17 cellular contexts compared by ENCODE assay signal in the genomic region with DNA sequence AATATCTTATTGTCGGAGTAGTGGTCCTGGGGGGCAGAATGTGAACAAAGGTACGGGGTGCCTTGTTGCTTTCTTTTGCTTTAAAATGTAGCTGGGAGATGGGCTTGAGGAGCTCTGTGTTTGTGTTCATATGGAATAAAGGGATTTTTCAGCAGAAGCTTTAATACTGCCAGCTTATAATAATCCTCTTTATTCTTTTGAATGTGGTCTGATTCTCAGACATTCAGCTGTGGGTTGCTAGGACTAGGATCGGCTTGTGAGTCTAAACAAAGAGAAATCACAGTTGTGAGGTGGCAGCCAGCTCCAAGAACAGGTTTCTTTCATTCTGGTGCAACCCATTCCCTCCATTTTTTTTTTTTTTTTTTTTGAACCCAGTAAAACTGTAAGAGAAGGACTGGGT. TPM values are rescaled to one million over a fixed set of nuclear protein-coding genes. Genes with fewer than 3 reads are reported as not detected.
DNase-seq lines count a peak whose midpoint lies in the region; ATAC-seq and TF ChIP-seq lines count a peak whose summit lies in the region.
"Had no signal": no experiment of that assay in that cellular context is flagged by ENCODE, and none has a peak within 500 bp of the region (broad histone marks: within the 10 kb centered on the region; RNA-seq: fewer than 3 reads in every experiment).

No MANE protein-coding gene starts in this region.

- H2AFZ ChIP-seq in trophoblast cell (ENCODE audit: insufficient read depth, low read length, poor library complexity) = no peak overlapping the region

- no peak overlapping the region for H2BK120ac ChIP-seq in trophoblast cell (ENCODE audit: insufficient read depth, low read length, poor library complexity)

- H2BK12ac ChIP-seq in trophoblast cell (ENCODE audit: low read length) = no peak overlapping the region

- no peaks in the 10 kb centered on the region for H3K79me2 ChIP-seq in trophoblast cell (ENCODE audit: control insufficient read depth, insufficient read depth, low read length, poor library complexity)

- peaks cover 13 to 18% of the 10 kb centered on the region in 2 experiments for H3K4me1 ChIP-seq in trophoblast cell (ENCODE audit: control insufficient read depth in 1 of 2, insufficient read depth in 2 of 2, low read length in 2 of 2)
- peaks cover 0 to 15% (median 0%) of the 10 kb centered on the region in 4 donors for H3K4me1 ChIP-seq in tibial nerve
- no peaks in the 10 kb centered on the region for H3K4me1 ChIP-seq in effector memory CD4-positive, alpha-beta T cell (ENCODE audit: control insufficient read depth, insufficient read depth, low read length, poor library complexity, severe bottlenecking)

- intact Hi-C loops in dorsolateral prefrontal cortex (cut with DNase I) = no loop called here

- no peak overlapping the region for H2BK5ac ChIP-seq in trophoblast cell (ENCODE audit: low read depth, low read length, poor library complexity)

- H3K4me2 ChIP-seq in trophoblast cell (ENCODE audit: low read length) = no peak overlapping the region
- H3K4me2 ChIP-seq: BLaER1 had no signal

- H3K27ac ChIP-seq in dorsolateral prefrontal cortex = peak overlapping the region; percentile 70 to 98 (median 91)
- H3K27ac ChIP-seq in trophoblast cell (ENCODE audit: low read depth, low read length) = peak overlapping the region; percentile 83
- H3K27ac ChIP-seq in tibial nerve = peak overlapping the region in 3 of 4 donors; percentile 32 to 70 (median 57)
- H3K27ac ChIP-seq in effector memory CD4-positive, alpha-beta T cell (ENCODE audit: insufficient read depth, low read length, poor library complexity, severe bottlenecking) = no peak overlapping the region
- H3K27ac ChIP-seq: BLaER1, SK-N-MC had no signal

- no peaks in the 10 kb centered on the region for H3K9me3 ChIP-seq in trophoblast cell (ENCODE audit: insufficient read depth, low read depth, low read length)
- no peaks in the 10 kb centered on the region for H3K9me3 ChIP-seq in tibial nerve
- H3K9me3 ChIP-seq in effector memory CD4-positive, alpha-beta T cell (ENCODE audit: control insufficient read depth, low read length) = no peaks in the 10 kb centered on the region

- H3K9ac ChIP-seq in trophoblast cell (ENCODE audit: low read length) = no peak overlapping the region
- H3K9ac ChIP-seq: BLaER1 had no signal

- no peak overlapping the region for H3K18ac ChIP-seq in trophoblast cell (ENCODE audit: low read length)

- peak overlapping the region in 31 of 59 donors; percentile 0 to 68 (median 25) for H3K4me3 ChIP-seq in dorsolateral prefrontal cortex
- no peak overlapping the region for H3K4me3 ChIP-seq in trophoblast cell (ENCODE audit: low read depth, low read length)
- no peak overlapping the region for H3K4me3 ChIP-seq in tibial nerve
- no peak overlapping the region for H3K4me3 ChIP-seq in effector memory CD4-positive, alpha-beta T cell (ENCODE audit: insufficient read depth, low read depth, low read length, poor library complexity, severe bottlenecking)
- H3K4me3 ChIP-seq: BLaER1, SK-N-MC had no signal

- H3K79me1 ChIP-seq in trophoblast cell (ENCODE audit: low read length) = no peaks in the 10 kb centered on the region

- no peak overlapping the region for H3K23ac ChIP-seq in trophoblast cell (ENCODE audit: low read length)

- no peak for TF ChIP-seq EP300 in tibial nerve (IDR thresholded peaks at IDR 0.05)

- no peak for TF ChIP-seq CTCF in dorsolateral prefrontal cortex (IDR thresholded peaks at IDR 0.05 in 54 of 56, conservative IDR thresholded peaks at IDR 0.05 in 2 of 56; ENCODE audit: low read depth in 1 of 56, partially characterized antibody in 56 of 56)
- TF ChIP-seq CTCF in tibial nerve (IDR thresholded peaks at IDR 0.05) = no peak

- H4K12ac ChIP-seq in trophoblast cell (ENCODE audit: low read depth, low read length) = no peak overlapping the region

- no peak overlapping the region for H3K14ac ChIP-seq in trophoblast cell (ENCODE audit: low read length)

- no peaks in the 10 kb centered on the region for H3K27me3 ChIP-seq in dorsolateral prefrontal cortex
- no peaks in the 10 kb centered on the region for H3K27me3 ChIP-seq in trophoblast cell (ENCODE audit: insufficient read depth, low read length)
- H3K27me3 ChIP-seq in tibial nerve = no peaks in the 10 kb centered on the region
- no peaks in the 10 kb centered on the region for H3K27me3 ChIP-seq in effector memory CD4-positive, alpha-beta T cell (replicated peaks; ENCODE audit: control insufficient read depth, insufficient read depth, low read length, poor library complexity, severe bottlenecking)
- H3K27me3 ChIP-seq: BLaER1 had no signal

- peak; percentile 81 for DNase-seq in NCI-H82 (lab: John Stamatoyannopoulos, UW)
- no peak for DNase-seq in dorsolateral prefrontal cortex
- no peak for DNase-seq in trophoblast cell
- DNase-seq in tibial nerve (ENCODE audit: low spot score in 2 of 2) = no peak
- DNase-seq in effector memory CD4-positive, alpha-beta T cell = no peak
- DNase-seq in GM19240 (ENCODE audit: insufficient read length, low spot score) = no peak
- DNase-seq: Calu3; CD8-positive, alpha-beta T cell; KBM-7; NCI-H1436 treated with DMSO at 0.1 percent for 48 hours; NCI-H2029 treated with DMSO at 0.1 percent for 48 hours; Right ventricle myocardium superior had no signal

- TF ChIP-seq POLR2A in tibial nerve (IDR thresholded peaks at IDR 0.05) = no peak

- H3K36me3 ChIP-seq in trophoblast cell (ENCODE audit: control insufficient read depth in 1 of 2, insufficient read depth in 2 of 2, low read length in 2 of 2) (peaks cover 14 to 22% of the 10 kb centered on the region in 2 experiments), tibial nerve (peaks cover 4 to 72% (median 23%) of the 10 kb centered on the region in 3 donors)
- peaks cover 52% of the 10 kb centered on the region for H3K36me3 ChIP-seq in effector memory CD4-positive, alpha-beta T cell (ENCODE audit: control insufficient read depth, insufficient read depth, low read length)

- no peak overlapping the region for H2AK5ac ChIP-seq in trophoblast cell (ENCODE audit: low read length)

- no CpG with 5 or more reads among the region's 3 CpGs for WGBS in trophoblast cell (ENCODE audit: extremely low coverage, insufficient coverage, insufficient read length)
- WGBS in tibial nerve, 2 donors = 39 to 58% methylated on average over 3 of the region's 3 CpGs

- H4K91ac ChIP-seq in trophoblast cell (ENCODE audit: low read depth, low read length) = no peak overlapping the region

- H4K8ac ChIP-seq in trophoblast cell (ENCODE audit: low read depth, low read length) = no peak overlapping the region

- H3K4ac ChIP-seq in trophoblast cell (ENCODE audit: low read depth, low read length) = no peak overlapping the region

- no peak for ATAC-seq in GM18517 (IDR thresholded peaks at IDR 0.05; ENCODE audit: unreplicated experiment)
- ATAC-seq in HG03520 (IDR thresholded peaks at IDR 0.05; ENCODE audit: unreplicated experiment) = no peak
- ATAC-seq: CD8-positive, alpha-beta T cell; HepG2 had no signal

RNA-seq across cellular contexts. Expression of a gene that starts 7.2 kb away (rescaled TPM):
- total RNA-seq in dorsolateral prefrontal cortex (10 to 100 TPM; 11.3 to 30.9 (median 21.5) TPM), tibial nerve (10 to 100 TPM; 32.1 to 51.9 (median 46.0) TPM)
- 24.9 and 25.0 TPM in 2 replicates for polyA plus RNA-seq in trophoblast cell (2013)

RNA-seq across cellular contexts. Expression of a gene that starts 27.1 kb away (rescaled TPM):
- total RNA-seq in dorsolateral prefrontal cortex (100 to 1,000 TPM; 142 to 353 (median 254) TPM), tibial nerve (100 to 1,000 TPM; 171 to 241 (median 220) TPM)
- 250 and 260 TPM in 2 replicates for polyA plus RNA-seq in trophoblast cell (2013)

RNA-seq across cellular contexts. Expression of a gene that starts 27.3 kb away (rescaled TPM):
- total RNA-seq in dorsolateral prefrontal cortex (100 to 1,000 TPM in 7 of 120 experiments, 10 to 100 TPM in 113; 52.5 to 122 (median 79.8) TPM), tibial nerve (10 to 100 TPM; 24.9 to 33.5 (median 32.6) TPM)
- polyA plus RNA-seq in trophoblast cell (2013) = 17.4 and 18.4 TPM in 2 replicates

RNA-seq across cellular contexts. Expression of a gene that starts 32.3 kb away (rescaled TPM):
- total RNA-seq in dorsolateral prefrontal cortex = 10 to 100 TPM; 11.9 to 63.9 (median 22.6) TPM
- 12.8 and 13.2 TPM in 2 replicates for polyA plus RNA-seq in trophoblast cell (2013)
- 10 to 100 TPM; 10.7 to 19.2 (median 13.9) TPM for total RNA-seq in tibial nerve

RNA-seq across cellular contexts. Expression of a gene that starts 47.2 kb away (rescaled TPM):
- 100 to 1,000 TPM in 81 of 120 experiments, 10 to 100 TPM in 39; 70.3 to 228 (median 111) TPM for total RNA-seq in dorsolateral prefrontal cortex
- 22.3 and 23.4 TPM in 2 replicates for polyA plus RNA-seq in trophoblast cell (2013)
- total RNA-seq in tibial nerve = 10 to 100 TPM in 1 of 4 donors, 1 to 10 TPM in 3; 5.7 to 11.6 (median 8.9) TPM

Comparison
In these comparisons a context has a peak if more than half of its experiments do, and no peak if none do; other contexts are left out.
1. H3K4me3 ChIP-seq: peak in dorsolateral prefrontal cortex (31 of 59); none in trophoblast cell (single experiment), tibial nerve (0 of 4) and effector memory CD4-positive, alpha-beta T cell (single experiment).